ENCODE assay signal across 15 cellular contexts in the genomic region with DNA sequence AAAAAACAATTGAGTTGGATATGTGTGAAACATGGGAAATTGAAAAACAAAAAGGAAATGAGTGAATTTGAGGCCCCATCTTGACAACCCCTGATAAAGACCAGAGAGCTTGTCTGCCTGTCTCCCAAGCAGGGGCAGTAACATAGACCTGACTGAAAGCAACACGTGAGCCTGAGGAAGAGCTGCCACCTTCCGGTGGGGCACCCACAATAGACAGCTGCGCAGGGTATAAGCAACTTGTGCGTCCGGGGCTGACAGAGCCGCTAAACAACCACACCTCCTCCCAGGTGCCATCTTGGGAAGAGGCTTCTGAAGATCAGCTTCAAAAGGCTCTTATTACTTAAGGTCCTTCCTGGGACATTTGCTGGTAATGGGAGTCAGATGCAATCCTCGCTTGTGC.
"Had no signal": no experiment of that assay in that cellular context is flagged by ENCODE, and none has a peak within 500 bp of the region (broad histone marks: within the 10 kb centered on the region; RNA-seq: fewer than 3 reads in every experiment).

No MANE protein-coding gene starts in this region.

- H3K27ac Mint-ChIP-seq: activated CD4-positive, alpha-beta memory T cell treated with anti-CD3 and anti-CD28 coated beads, Interleukin-2, amount 10 ng/mL, durations not matched to agents 7 days and 5 days; activated CD4-positive, alpha-beta T cell treated with anti-CD3 and anti-CD28 coated beads for 36 hours; progenitor cell of endocrine pancreas; stimulated activated effector memory CD8-positive, alpha-beta T cell treated with anti-CD3 and anti-CD28 coated beads, Interleukin-12 subunit alpha, Interleukin-12 subunit beta, amount 100 ng/mL, for 72 hours; type B pancreatic cell had no signal

- DNase-seq: activated CD4-positive, alpha-beta memory T cell treated with anti-CD3 and anti-CD28 coated beads, Interleukin-2, amount 10 ng/mL, durations not matched to agents 7 days and 5 days; activated CD4-positive, alpha-beta T cell treated with anti-CD3 and anti-CD28 coated beads for 36 hours; activated T-cell treated with anti-CD3 and anti-CD28 coated beads, Interleukin-2, amount 50 U/mL, for 48 hours; esophagus squamous epithelium; foreskin fibroblast; glutamatergic neuron; naive thymus-derived CD8-positive, alpha-beta T cell; occipital lobe; right cardiac atrium; small intestine; T-helper 9 cell had no signal

- H3K36me3 Mint-ChIP-seq: naive thymus-derived CD8-positive, alpha-beta T cell; stimulated activated effector memory CD8-positive, alpha-beta T cell treated with anti-CD3 and anti-CD28 coated beads, Interleukin-12 subunit alpha, Interleukin-12 subunit beta, amount 100 ng/mL, for 72 hours; type B pancreatic cell had no signal

- H3K4me3 ChIP-seq: ascending aorta, esophagus squamous epithelium had no signal

- ATAC-seq: activated CD4-positive, alpha-beta T cell treated with anti-CD3 and anti-CD28 coated beads for 36 hours; naive thymus-derived CD8-positive, alpha-beta T cell; right cardiac atrium; stimulated activated effector memory CD8-positive, alpha-beta T cell treated with anti-CD3 and anti-CD28 coated beads, Interleukin-12 subunit alpha, Interleukin-12 subunit beta, amount 100 ng/mL, for 72 hours had no signal

- H3K4me3 Mint-ChIP-seq: activated CD4-positive, alpha-beta memory T cell treated with anti-CD3 and anti-CD28 coated beads, Interleukin-2, amount 10 ng/mL, durations not matched to agents 7 days and 5 days; activated CD4-positive, alpha-beta T cell treated with anti-CD3 and anti-CD28 coated beads for 36 hours; naive thymus-derived CD8-positive, alpha-beta T cell; stimulated activated effector memory CD8-positive, alpha-beta T cell treated with anti-CD3 and anti-CD28 coated beads, Interleukin-12 subunit alpha, Interleukin-12 subunit beta, amount 100 ng/mL, for 72 hours; type B pancreatic cell had no signal

- H3K27me3 Mint-ChIP-seq: activated CD4-positive, alpha-beta memory T cell treated with anti-CD3 and anti-CD28 coated beads, Interleukin-2, amount 10 ng/mL, durations not matched to agents 7 days and 5 days; activated CD4-positive, alpha-beta T cell treated with anti-CD3 and anti-CD28 coated beads for 36 hours had no signal

- H3K4me1 Mint-ChIP-seq: activated CD4-positive, alpha-beta memory T cell treated with anti-CD3 and anti-CD28 coated beads, Interleukin-2, amount 10 ng/mL, durations not matched to agents 7 days and 5 days; activated CD4-positive, alpha-beta T cell treated with anti-CD3 and anti-CD28 coated beads for 36 hours; stimulated activated effector memory CD8-positive, alpha-beta T cell treated with anti-CD3 and anti-CD28 coated beads, Interleukin-12 subunit alpha, Interleukin-12 subunit beta, amount 100 ng/mL, for 72 hours had no signal

- H3K27me3 ChIP-seq: ascending aorta had no signal

- H3K27ac ChIP-seq: ascending aorta, esophagus squamous epithelium had no signal

- H3K9me3 Mint-ChIP-seq: activated CD4-positive, alpha-beta memory T cell treated with anti-CD3 and anti-CD28 coated beads, Interleukin-2, amount 10 ng/mL, durations not matched to agents 7 days and 5 days; type B pancreatic cell had no signal
